26 cellular contexts compared by ENCODE assay signal in genomic region chr10:121303273-121303890, GRCh38.
DNase-seq lines count a peak whose midpoint lies in the region; ATAC-seq and TF ChIP-seq lines count a peak whose summit lies in the region.
"Had no signal": no experiment of that assay in that cellular context is flagged by ENCODE, and none has a peak within 500 bp of the region (broad histone marks: within the 10 kb centered on the region; RNA-seq: fewer than 3 reads in every experiment).

No MANE protein-coding gene starts in this region.

- H3K36me3 ChIP-seq in body of pancreas (replicated peaks in 1 of 2; ENCODE audit: insufficient read depth in 1 of 2, low read depth in 2 of 2) (no peaks in the 10 kb centered on the region), lower lobe of right lung (no peaks in the 10 kb centered on the region), smooth muscle cell (ENCODE audit: low read depth) (no peaks in the 10 kb centered on the region)
- H3K36me3 ChIP-seq: BLaER1 treated with 17β-estradiol and CSF1 and Interleukin-3, amounts not matched to agents 10 nM and 100 nM; gastroesophageal sphincter; left ventricle myocardium inferior; SJCRH30; suprapubic skin had no signal

- no peaks in the 10 kb centered on the region for H3K79me2 ChIP-seq in smooth muscle cell (ENCODE audit: low read depth)

- no peak overlapping the region for H3K4me3 ChIP-seq in body of pancreas
- no peak overlapping the region for H3K4me3 ChIP-seq in lower lobe of right lung
- H3K4me3 ChIP-seq in smooth muscle cell = no peak overlapping the region
- H3K4me3 ChIP-seq: BLaER1 treated with 17β-estradiol and CSF1 and Interleukin-3, amounts not matched to agents 10 nM and 100 nM; gastroesophageal sphincter; left ventricle myocardium inferior; SJCRH30; suprapubic skin had no signal

- no peaks in the 10 kb centered on the region for H3K9me3 ChIP-seq in body of pancreas
- peaks cover 3% of the 10 kb centered on the region for H3K9me3 ChIP-seq in lower lobe of right lung
- H3K9me3 ChIP-seq in smooth muscle cell (replicated peaks; ENCODE audit: low read depth) = no peaks in the 10 kb centered on the region
- H3K9me3 ChIP-seq: gastroesophageal sphincter, left ventricle myocardium inferior, suprapubic skin had no signal

- intact Hi-C loops in body of pancreas (cut with DNase I) = no loop called here
- intact Hi-C loops in lower lobe of right lung (cut with DNase I) = no loop called here

- no peak for TF ChIP-seq CTCF in body of pancreas (IDR thresholded peaks at IDR 0.05)
- TF ChIP-seq CTCF in lower lobe of right lung (IDR thresholded peaks at IDR 0.05) = no peak
- TF ChIP-seq CTCF in smooth muscle cell (IDR thresholded peaks at IDR 0.05; ENCODE audit: borderline replicate concordance, insufficient read depth, poor library complexity, severe bottlenecking) = no peak

- ATAC-seq in body of pancreas (peak; percentile 78), lower lobe of right lung (peak; percentile 50 to 69), GM18519 (IDR thresholded peaks at IDR 0.05; ENCODE audit: low FRiP score, unreplicated experiment) (no peak)
- ATAC-seq: gastroesophageal sphincter; naive thymus-derived CD4-positive, alpha-beta T cell had no signal

- H4K20me1 ChIP-seq in smooth muscle cell (ENCODE audit: low read depth) = no peaks in the 10 kb centered on the region
- H4K20me1 ChIP-seq: BLaER1 treated with 17β-estradiol and CSF1 and Interleukin-3, amounts not matched to agents 10 nM and 100 nM had no signal

- H3K4me1 ChIP-seq in body of pancreas = peaks cover 34% of the 10 kb centered on the region
- no peaks in the 10 kb centered on the region for H3K4me1 ChIP-seq in lower lobe of right lung
- peaks cover 6% of the 10 kb centered on the region for H3K4me1 ChIP-seq in smooth muscle cell (ENCODE audit: low read depth)
- H3K4me1 ChIP-seq: left ventricle myocardium inferior, suprapubic skin had no signal

- H3K4me2 ChIP-seq in smooth muscle cell = peak overlapping the region; percentile 29
- H3K4me2 ChIP-seq: BLaER1 treated with 17β-estradiol and CSF1 and Interleukin-3, amounts not matched to agents 10 nM and 100 nM had no signal

- H3F3A ChIP-seq in smooth muscle cell (ENCODE audit: low read depth) = no peaks in the 10 kb centered on the region

- TF ChIP-seq POLR2A in body of pancreas (IDR thresholded peaks at IDR 0.05) = no peak

- peak overlapping the region; percentile 33 to 43 (median 40) for H3K27ac ChIP-seq in body of pancreas
- H3K27ac ChIP-seq in lower lobe of right lung = no peak overlapping the region
- no peak overlapping the region for H3K27ac ChIP-seq in smooth muscle cell (ENCODE audit: low read depth)
- H3K27ac ChIP-seq: 22Rv1; BLaER1 treated with 17β-estradiol and CSF1 and Interleukin-3, amounts not matched to agents 10 nM and 100 nM; gastroesophageal sphincter; left ventricle myocardium inferior; SJCRH30; suprapubic skin had no signal

- DNase-seq in NCI-H510A treated with DMSO at 0.1 percent for 48 hours (lab: John Stamatoyannopoulos, UW) (peak; percentile 17), NCI-H510A (lab: John Stamatoyannopoulos, UW) (no peak), body of pancreas (no peak), lower lobe of right lung (no peak), smooth muscle cell (lab: John Stamatoyannopoulos, UW; ENCODE audit: unreplicated experiment) (no peak), kidney glomerular epithelial cell (lab: John Stamatoyannopoulos, UW) (no peak), RPMI8226 (no peak)
- DNase-seq: activated CD4-positive, alpha-beta T cell treated with anti-CD3 and anti-CD28 coated beads, Interleukin-2, amount 10 ng/mL, durations not matched to agents 24 days and 14 days; activated effector memory CD4-positive, alpha-beta T cell treated with anti-CD3 and anti-CD28 coated beads, Interleukin-2, amount 50 U/mL, for 16 hours; activated T-cell treated with anti-CD3 and anti-CD28 coated beads, Interleukin-2, amount 50 U/mL, for 1 hour; anterior cingulate cortex; COR-L47; GDM1; immature natural killer cell; left ventricle myocardium inferior; naive thymus-derived CD4-positive, alpha-beta T cell; NCI-H774; occipital lobe; SJCRH30; stimulated activated naive CD4-positive, alpha-beta T cell; SW 1271 had no signal

- 27 to 30% methylated on average over 10 of the region's 10 CpGs for WGBS in body of pancreas, 2 donors
- 89% methylated on average over 10 of the region's 10 CpGs for WGBS in smooth muscle cell (ENCODE audit: low lambda C conversion rate)

- no peaks in the 10 kb centered on the region for H3K27me3 ChIP-seq in body of pancreas
- H3K27me3 ChIP-seq in lower lobe of right lung (ENCODE audit: low read depth) = no peaks in the 10 kb centered on the region
- no peaks in the 10 kb centered on the region for H3K27me3 ChIP-seq in smooth muscle cell (ENCODE audit: low read depth)
- H3K27me3 ChIP-seq: BLaER1 treated with 17β-estradiol and CSF1 and Interleukin-3, amounts not matched to agents 10 nM and 100 nM; gastroesophageal sphincter; SJCRH30 had no signal

- H2AFZ ChIP-seq in smooth muscle cell (ENCODE audit: low read depth) = no peak overlapping the region

- no peak overlapping the region for H3K9ac ChIP-seq in smooth muscle cell (ENCODE audit: low read depth)
- H3K9ac ChIP-seq: BLaER1 treated with 17β-estradiol and CSF1 and Interleukin-3, amounts not matched to agents 10 nM and 100 nM had no signal

Comparison
In these comparisons a context has a peak if more than half of its experiments do, and no peak if none do; other contexts are left out.
1. H3K27ac ChIP-seq: peak in body of pancreas (4 of 4); none in lower lobe of right lung (single experiment) and smooth muscle cell (single experiment).